ENCODE assay signal across 8 cellular contexts in the genomic region with DNA sequence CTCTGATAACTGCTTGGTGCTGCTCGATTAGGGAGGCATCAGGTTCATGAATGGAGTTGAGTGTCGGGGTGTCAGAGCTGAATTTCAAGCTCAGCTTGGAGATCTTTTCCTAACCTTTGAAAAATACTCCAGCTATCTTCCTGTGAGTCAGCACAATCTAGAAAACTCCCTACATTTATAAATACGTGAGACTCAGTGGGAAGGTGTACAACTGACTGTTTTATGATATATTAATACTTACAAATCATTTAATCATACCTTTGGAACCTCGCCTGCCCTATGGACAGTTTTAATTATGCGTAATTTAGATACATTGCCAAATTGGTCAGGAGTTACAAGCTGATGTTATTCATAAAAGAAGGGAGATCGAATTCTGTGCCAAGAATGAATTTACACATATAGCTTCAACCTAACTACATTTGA. TPM values are rescaled to one million over a fixed set of nuclear protein-coding genes. Genes with fewer than 3 reads are reported as not detected.
DNase-seq lines count a peak whose midpoint lies in the region; ATAC-seq and TF ChIP-seq lines count a peak whose summit lies in the region.

No MANE protein-coding gene starts in this region.

- peak; percentile 33 for ATAC-seq in GM19035 (IDR thresholded peaks at IDR 0.05; ENCODE audit: unreplicated experiment)
- ATAC-seq in HG03108 (IDR thresholded peaks at IDR 0.05; ENCODE audit: unreplicated experiment): no peak

- no peaks in the 10 kb centered on the region for H3K9me3 ChIP-seq in Peyer's patch
- no peaks in the 10 kb centered on the region for H3K9me3 ChIP-seq in esophagus (ENCODE audit: control insufficient read depth in 2 of 2, insufficient read depth in 1 of 2, low read depth in 1 of 2, low read length in 1 of 2)
- no peaks in the 10 kb centered on the region for H3K9me3 ChIP-seq in prostate gland

- no peak for TF ChIP-seq CTCF in Peyer's patch (IDR thresholded peaks at IDR 0.05)
- no peak for TF ChIP-seq CTCF in prostate gland (IDR thresholded peaks at IDR 0.05)

- H3K4me3 ChIP-seq in Peyer's patch (peak overlapping the region; percentile 91 to 99 (median 94)), esophagus (ENCODE audit: low read depth in 1 of 2, low read length in 2 of 2) (peak overlapping the region; percentile 89 to 96), prostate gland (peak overlapping the region; percentile 86 to 89)

- H3K27ac ChIP-seq in Peyer's patch (peak overlapping the region; percentile 82 to 97 (median 96)), esophagus (ENCODE audit: low read depth in 2 of 2, low read length in 1 of 2) (peak overlapping the region; percentile 95 to 97), prostate gland (peak overlapping the region; percentile 91 to 93)

- 15 to 17% methylated on average over 6 of the region's 6 CpGs for WGBS in esophagus, 2 donors
- 10% methylated on average over 6 of the region's 6 CpGs for WGBS in prostate gland

- H3K27me3 ChIP-seq in Peyer's patch (no peaks in the 10 kb centered on the region), esophagus (ENCODE audit: control insufficient read depth in 1 of 2, insufficient read depth in 2 of 2, low read length in 2 of 2) (no peaks in the 10 kb centered on the region), prostate gland (replicated peaks; ENCODE audit: insufficient read depth) (no peaks in the 10 kb centered on the region)

- DNase-seq in Peyer's patch (no peak), prostate gland (ENCODE audit: low spot score) (no peak), kidney tubule cell (ENCODE audit: low spot score) (no peak), NCI-H2227 (lab: John Stamatoyannopoulos, UW; ENCODE audit: unreplicated experiment) (no peak), NCI-H1436 (lab: John Stamatoyannopoulos, UW) (no peak)

- intact Hi-C loops in prostate gland (cut with DNase I): no loop called here

- H3K36me3 ChIP-seq in Peyer's patch (no peaks in the 10 kb centered on the region), esophagus (ENCODE audit: control insufficient read depth in 2 of 2, insufficient read depth in 2 of 2, low read length in 1 of 2) (no peaks in the 10 kb centered on the region), prostate gland (no peaks in the 10 kb centered on the region)

- peak in 1 of 2 donors; percentile 44 for TF ChIP-seq POLR2A in Peyer's patch (IDR thresholded peaks at IDR 0.05)
- TF ChIP-seq POLR2A in prostate gland (IDR thresholded peaks at IDR 0.05): no peak

- peaks cover 0 to 36% (median 0%) of the 10 kb centered on the region in 4 donors for H3K4me1 ChIP-seq in Peyer's patch
- H3K4me1 ChIP-seq in esophagus (ENCODE audit: control insufficient read depth in 2 of 2, insufficient read depth in 2 of 2, low read length in 1 of 2): no peaks in the 10 kb centered on the region
- H3K4me1 ChIP-seq in prostate gland (replicated peaks): no peaks in the 10 kb centered on the region

RNA-seq across cellular contexts. Expression of a gene that starts 1.0 kb away (rescaled TPM):
- total RNA-seq in Peyer's patch (100 to 1,000 TPM in 2 of 4 donors, 10 to 100 TPM in 2; 41.3 to 112 (median 94.3) TPM), prostate gland (10 to 100 TPM; 45.4 to 87.0 TPM)
- polyA plus RNA-seq in esophagus: 100 to 1,000 TPM in 1 of 2 donors, 10 to 100 TPM in 1; 79.9 to 103 TPM
